14 cellular contexts compared by ENCODE assay signal in genomic region chr6:147448212-147448611, GRCh38.
A peak's percentile ranks its signal among the peaks of the same experiment; 100 is the strongest.
DNase-seq lines count a peak whose midpoint lies in the region; ATAC-seq and TF ChIP-seq lines count a peak whose summit lies in the region.
"Had no signal": no experiment of that assay in that cellular context is flagged by ENCODE, and none has a peak within 500 bp of the region (broad histone marks: within the 10 kb centered on the region; RNA-seq: fewer than 3 reads in every experiment).

No MANE protein-coding gene starts in this region.

- no peak overlapping the region for H3K27ac ChIP-seq in RWPE1
- H3K27ac ChIP-seq: GM23248, right atrium auricular region, SJSA1 had no signal

- intact Hi-C loops in MCF 10A (cut with micrococcal nuclease): no loop called here

- TF ChIP-seq RAD21 in Ishikawa (IDR thresholded peaks at IDR 0.05; ENCODE audit: low read depth): no peak

- no peak overlapping the region for H3K27ac Mint-ChIP-seq in MCF 10A (ENCODE audit: low read depth, unreplicated experiment)
- H3K27ac Mint-ChIP-seq in neural crest cell (ENCODE audit: unreplicated experiment): no peak overlapping the region
- H3K27ac Mint-ChIP-seq: CD4-positive, CD25-positive, alpha-beta regulatory T cell had no signal

- TF ChIP-seq CTCF in MCF 10A (IDR thresholded peaks at IDR 0.05; ENCODE audit: unreplicated experiment) (no peak), neural crest cell (conservative IDR thresholded peaks at IDR 0.05) (no peak), RWPE1 (conservative IDR thresholded peaks at IDR 0.05; ENCODE audit: low read depth) (no peak)

- TF ChIP-seq EP300 in Ishikawa (IDR thresholded peaks at IDR 0.05; ENCODE audit: borderline replicate concordance): no peak

- DNase-seq in MCF 10A (ENCODE audit: unreplicated experiment) (peak; percentile 34), neural crest cell (ENCODE audit: low read depth, low spot score) (peak; percentile 17), UCSD-AML1 (lab: John Stamatoyannopoulos, UW; ENCODE audit: unreplicated experiment) (no peak), RWPE1 (ENCODE audit: low spot score) (no peak), cerebellar nuclear complex (lab: John Stamatoyannopoulos, UW) (no peak)
- DNase-seq in effector CD8-positive, alpha-beta T cell (lab: John Stamatoyannopoulos, UW): no peak
- DNase-seq: CD4-positive, CD25-positive, alpha-beta regulatory T cell; GM23248; left ventricle myocardium superior; NCI-H187 treated with DMSO at 0.1 percent for 48 hours had no signal

- CTCF ChIA-PET in MCF 10A (lab: Yijun Ruan, JAX): no interaction called here
- CTCF ChIA-PET in RWPE1 (lab: Yijun Ruan, JAX): no interaction called here

- BruUV-seq in MCF 10A (replicated peaks; lab: Mats Ljungman, UMichigan): no TSS peak

- H3K36me3 Mint-ChIP-seq in MCF 10A (ENCODE audit: insufficient read depth, unreplicated experiment): no peaks in the 10 kb centered on the region
- no peaks in the 10 kb centered on the region for H3K36me3 Mint-ChIP-seq in neural crest cell (ENCODE audit: low read depth)
- H3K36me3 Mint-ChIP-seq: CD4-positive, CD25-positive, alpha-beta regulatory T cell had no signal

- H3K27me3 Mint-ChIP-seq in MCF 10A (ENCODE audit: insufficient read depth, unreplicated experiment) (no peaks in the 10 kb centered on the region), neural crest cell (ENCODE audit: low read depth) (peaks cover 12% of the 10 kb centered on the region)

- POLR2A ChIA-PET in MCF 10A (lab: Yijun Ruan, JAX): interaction anchor here (0.7 kb wide), 1 partner anchor 1184 kb away, joined by 3 read pairs; no protein-coding TSS in a partner anchor
- POLR2A ChIA-PET in RWPE1 (lab: Yijun Ruan, JAX; ENCODE audit: low non-redundant PET): no interaction called here

- H3K4me3 Mint-ChIP-seq in MCF 10A (ENCODE audit: unreplicated experiment): no peak overlapping the region
- peak overlapping the region; percentile 18 for H3K4me3 Mint-ChIP-seq in neural crest cell
- H3K4me3 Mint-ChIP-seq: CD4-positive, CD25-positive, alpha-beta regulatory T cell had no signal

- no peaks in the 10 kb centered on the region for H3K9me3 Mint-ChIP-seq in MCF 10A (ENCODE audit: unreplicated experiment)
- no peaks in the 10 kb centered on the region for H3K9me3 Mint-ChIP-seq in neural crest cell

- ATAC-seq in GM18867 (IDR thresholded peaks at IDR 0.05; ENCODE audit: unreplicated experiment): peak; percentile 81
- ATAC-seq: left ventricle myocardium superior had no signal

- H3K4me1 Mint-ChIP-seq in MCF 10A (ENCODE audit: insufficient read depth, unreplicated experiment) (peaks cover 5% of the 10 kb centered on the region), neural crest cell (peaks cover 22% of the 10 kb centered on the region)
- H3K4me1 Mint-ChIP-seq: CD4-positive, CD25-positive, alpha-beta regulatory T cell had no signal

TF ChIP-seq in Ishikawa, 13 proteins besides CTCF, POLR2A, EP300 and RAD21:
- no peak for TF ChIP-seq CREB1 (IDR thresholded peaks at IDR 0.05; ENCODE audit: low read depth)
- TF ChIP-seq, protein P1, sequence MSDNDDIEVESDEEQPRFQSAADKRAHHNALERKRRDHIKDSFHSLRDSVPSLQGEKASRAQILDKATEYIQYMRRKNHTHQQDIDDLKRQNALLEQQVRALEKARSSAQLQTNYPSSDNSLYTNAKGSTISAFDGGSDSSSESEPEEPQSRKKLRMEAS (IDR thresholded peaks at IDR 0.05): peak; percentile 80
- TF ChIP-seq TEAD4 (IDR thresholded peaks at IDR 0.05): no peak
- no peak for TF ChIP-seq TCF12 (IDR thresholded peaks at IDR 0.05; ENCODE audit: low read depth)
- TF ChIP-seq REST (IDR thresholded peaks at IDR 0.05; ENCODE audit: low read depth): no peak
- TF ChIP-seq, protein P2, sequence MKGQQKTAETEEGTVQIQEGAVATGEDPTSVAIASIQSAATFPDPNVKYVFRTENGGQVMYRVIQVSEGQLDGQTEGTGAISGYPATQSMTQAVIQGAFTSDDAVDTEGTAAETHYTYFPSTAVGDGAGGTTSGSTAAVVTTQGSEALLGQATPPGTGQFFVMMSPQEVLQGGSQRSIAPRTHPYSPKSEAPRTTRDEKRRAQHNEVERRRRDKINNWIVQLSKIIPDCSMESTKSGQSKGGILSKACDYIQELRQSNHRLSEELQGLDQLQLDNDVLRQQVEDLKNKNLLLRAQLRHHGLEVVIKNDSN (IDR thresholded peaks at IDR 0.05): peak; percentile 58
- no peak for TF ChIP-seq YY1 (IDR thresholded peaks at IDR 0.05; ENCODE audit: low read depth)
- TF ChIP-seq FOXM1 (IDR thresholded peaks at IDR 0.05; ENCODE audit: borderline replicate concordance, low read depth): no peak
- no peak for TF ChIP-seq CEBPB (IDR thresholded peaks at IDR 0.05)
- peak; percentile 82 for TF ChIP-seq EGR1 (IDR thresholded peaks at IDR 0.05)

Comparison
In these comparisons a context has a peak if more than half of its experiments do, and no peak if none do; other contexts are left out.
1. DNase-seq: peak in MCF 10A (single experiment) and neural crest cell (single experiment); none in UCSD-AML1 (single experiment), RWPE1 (single experiment), cerebellar nuclear complex (0 of 2) and effector CD8-positive, alpha-beta T cell (single experiment).